Comparison of ENCODE assay signal across 8 cellular contexts in genomic region chr3:51706788-51707731, GRCh38. TPM values are rescaled to one million over a fixed set of nuclear protein-coding genes. Genes with fewer than 3 reads are reported as not detected.
DNase-seq lines count a peak whose midpoint lies in the region; ATAC-seq and TF ChIP-seq lines count a peak whose summit lies in the region.

Gene GRM2 (plus strand): TSS chr3:51707068. CDS start chr3:51708984, 1,916 bp downstream.

- no peaks in the 10 kb centered on the region; the same call in 1 of the 2 replicates for H3K36me3 ChIP-seq in HAP-1 (replicated peaks)
- peaks cover 4 to 29% of the 10 kb centered on the region in 2 donors for H3K36me3 ChIP-seq in esophagus (ENCODE audit: control insufficient read depth in 2 of 2, insufficient read depth in 2 of 2, low read length in 1 of 2)
- peaks cover 0 to 5% (median 0%) of the 10 kb centered on the region in 4 donors for H3K36me3 ChIP-seq in transverse colon

- TF ChIP-seq EP300 in transverse colon (IDR thresholded peaks at IDR 0.05; ENCODE audit: low read depth) = no peak

- TF ChIP-seq CTCF in AG09309 (IDR thresholded peaks at IDR 0.05; ENCODE audit: control insufficient read depth, insufficient read depth, low read depth, low read length, missing control alignments) (no peak), transverse colon (IDR thresholded peaks at IDR 0.05) (no peak)

- H3K27ac ChIP-seq in esophagus (ENCODE audit: low read depth in 2 of 2, low read length in 1 of 2) (no peak within 1 kb of the TSS), transverse colon (no peak within 1 kb of the TSS)

- no peak for TF ChIP-seq POLR2A in transverse colon (IDR thresholded peaks at IDR 0.05)

- ATAC-seq in GM19023 (IDR thresholded peaks at IDR 0.05; ENCODE audit: unreplicated experiment) (no peak), HG02970 (IDR thresholded peaks at IDR 0.05; ENCODE audit: low FRiP score, unreplicated experiment) (no peak)

- in situ Hi-C loops in HAP-1 (cut with MboI; ENCODE audit: low sequenced_read_pairs) = no loop called here
- in situ Hi-C loops in transverse colon (cut with MboI; ENCODE audit: low pct_ligation_motif_present in 1 of 4, low pct_unique_long_range_greater_than_20kb in 1 of 4, low sequenced_read_pairs in 3 of 4) = no loop called here

- H3K27me3 ChIP-seq in HAP-1 (ENCODE audit: low read depth) = no peaks in the 10 kb centered on the region
- no peaks in the 10 kb centered on the region for H3K27me3 ChIP-seq in esophagus (ENCODE audit: control insufficient read depth in 1 of 2, insufficient read depth in 2 of 2, low read length in 2 of 2)
- peaks cover 6% of the 10 kb centered on the region for H3K27me3 ChIP-seq in transverse colon

- H3K4me1 ChIP-seq in HAP-1 (no peaks in the 10 kb centered on the region), esophagus (ENCODE audit: control insufficient read depth in 2 of 2, insufficient read depth in 2 of 2, low read length in 1 of 2) (no peaks in the 10 kb centered on the region), transverse colon (peaks cover 0 to 8% (median 5%) of the 10 kb centered on the region in 4 donors)

- 8 to 9% methylated on average over 40 to 68 of the region's 69 CpGs for WGBS in esophagus, 2 donors
- WGBS in transverse colon (ENCODE audit: low coverage in 1 of 2), 2 donors = 0 to 24% methylated on average over 1 to 40 of the region's 69 CpGs

- DNase-seq in AG09309 (ENCODE audit: low read depth) (no peak), HAP-1 (ENCODE audit: low spot score in 2 of 2) (peak; percentile 5 to 70), T1000 (lab: John Stamatoyannopoulos, UW) (peak; percentile 58), medulla oblongata (ENCODE audit: extremely low spot score) (peak; percentile 63), transverse colon (peak; percentile 54)

- H3K4me3 ChIP-seq in AG09309 (ENCODE audit: control insufficient read depth, low read depth, low read length) (peak within 1 kb of the TSS; percentile 20), HAP-1 (no peak within 1 kb of the TSS), esophagus (ENCODE audit: low read depth in 1 of 2, low read length in 2 of 2) (peak within 1 kb of the TSS; percentile 17 to 33), transverse colon (peak within 1 kb of the TSS in 2 of 4 donors; percentile 16 to 34)

- intact Hi-C loops in transverse colon (cut with DNase I; ENCODE audit: low total_unique reads) = no loop called here

- H3K9me3 ChIP-seq in HAP-1 (no peaks in the 10 kb centered on the region), esophagus (ENCODE audit: control insufficient read depth in 2 of 2, insufficient read depth in 1 of 2, low read depth in 1 of 2, low read length in 1 of 2) (no peaks in the 10 kb centered on the region), transverse colon (no peaks in the 10 kb centered on the region)

RNA-seq across cellular contexts. Expression of gene GRM2, which starts in this region (rescaled TPM):
- polyA plus RNA-seq in esophagus = under 1 TPM; 0.10 to 0.14 TPM
- total RNA-seq in transverse colon = under 1 TPM in 2 of 4 donors, not detected in 2; 0.16 to 0.27 TPM

Comparison
In these comparisons a context has a peak if more than half of its experiments do, and no peak if none do; other contexts are left out.
1. Peak in DNase-seq in transverse colon; RNA of the gene not detected or under 1 TPM.